Comparison of ENCODE assay signal across 8 cellular contexts in the genomic region with DNA sequence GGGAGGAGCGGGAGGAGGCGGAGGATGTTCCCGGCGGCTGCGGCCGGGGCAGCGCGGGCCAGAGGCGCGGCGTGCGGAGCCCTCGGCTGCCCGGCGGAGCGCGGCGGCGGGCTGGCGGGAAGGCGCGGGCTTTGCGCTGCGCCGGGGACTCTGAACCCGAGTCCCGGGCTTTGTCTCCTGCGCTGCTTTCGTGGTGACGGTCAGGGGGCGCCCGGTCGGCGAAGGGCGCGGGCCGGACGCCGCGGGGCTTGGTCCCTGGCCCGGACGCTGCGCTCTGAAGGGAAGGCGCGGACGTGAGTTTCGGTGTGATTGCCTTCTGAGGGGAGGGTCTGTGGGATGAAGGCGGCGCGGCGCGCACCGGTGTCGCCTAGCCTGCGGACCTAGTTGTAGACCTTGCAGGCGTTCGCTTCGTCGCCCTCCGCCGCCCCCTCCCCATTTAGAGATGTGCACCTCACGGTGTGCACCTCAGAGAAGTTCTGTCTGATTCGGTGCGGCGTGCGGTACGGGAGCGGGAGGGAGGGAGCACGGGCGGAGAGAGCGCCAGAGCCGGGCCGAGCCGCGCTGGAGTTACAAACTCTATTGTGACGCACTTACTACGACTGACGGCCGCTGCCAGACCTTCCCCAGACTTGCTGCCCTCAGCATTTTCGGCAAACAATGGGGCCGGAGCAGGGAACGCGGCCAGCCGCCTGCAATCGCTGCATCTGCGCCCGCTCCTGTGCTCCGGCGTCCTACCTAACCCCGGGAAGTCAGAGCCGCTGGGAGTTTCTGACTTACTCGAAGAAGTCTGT. TPM values are rescaled to one million over a fixed set of nuclear protein-coding genes. Genes with fewer than 3 reads are reported as not detected.
DNase-seq lines count a peak whose midpoint lies in the region; ATAC-seq and TF ChIP-seq lines count a peak whose summit lies in the region.

No MANE protein-coding gene starts in this region.

- no peaks in the 10 kb centered on the region for H3K9me3 Mint-ChIP-seq in T-helper 2 cell treated with Interferon-gamma antibody and Interleukin-4, amounts not matched to agents 5 μg/mL and 100 μg/mL, for 36 hours
- H3K9me3 Mint-ChIP-seq in central memory CD8-positive, alpha-beta T cell, result no peaks in the 10 kb centered on the region

- in situ Hi-C loops in gastrocnemius medialis (cut with MboI; ENCODE audit: low sequenced_read_pairs in 4 of 4), result loop anchor here in 3 of 4 donors (25.0 kb wide), 2 partner anchors 564 to 589 kb away; no protein-coding TSS in a partner anchor

- peak overlapping the region; percentile 85 for H3K4me3 Mint-ChIP-seq in T-helper 2 cell treated with Interferon-gamma antibody and Interleukin-4, amounts not matched to agents 5 μg/mL and 100 μg/mL, for 36 hours
- H3K4me3 Mint-ChIP-seq in central memory CD8-positive, alpha-beta T cell, result peak overlapping the region; percentile 93

- peak in 1 of 2 donors; percentile 98 for TF ChIP-seq POLR2A in gastrocnemius medialis (IDR thresholded peaks at IDR 0.05)

- H2AFZ ChIP-seq in Loucy (ENCODE audit: low read length), result no peak overlapping the region

- DNase-seq in NCI-H1436 (lab: John Stamatoyannopoulos, UW) (peak; percentile 50), NCI-H1436 treated with DMSO at 0.1 percent for 48 hours (lab: John Stamatoyannopoulos, UW) (no peak), inferior parietal cortex (ENCODE audit: extremely low spot score) (peak; percentile 48), gastrocnemius medialis (peak; percentile 72 to 86)
- peak; percentile 43 for DNase-seq in T-helper 2 cell treated with Interferon-gamma antibody and Interleukin-4, amounts not matched to agents 5 μg/mL and 100 μg/mL, for 36 hours (ENCODE audit: low spot score)
- DNase-seq in central memory CD8-positive, alpha-beta T cell (ENCODE audit: low spot score in 2 of 2), result peak; percentile 12 to 17

- H3K4me3 ChIP-seq in Loucy (ENCODE audit: low read length, poor library complexity, severe bottlenecking) (no peak overlapping the region), gastrocnemius medialis (peak overlapping the region; percentile 65 to 82 (median 71))

- peaks cover 78% of the 10 kb centered on the region for H3K27me3 Mint-ChIP-seq in T-helper 2 cell treated with Interferon-gamma antibody and Interleukin-4, amounts not matched to agents 5 μg/mL and 100 μg/mL, for 36 hours (ENCODE audit: low read depth)
- H3K27me3 Mint-ChIP-seq in central memory CD8-positive, alpha-beta T cell, result peaks cover 21% of the 10 kb centered on the region

- H3K9me2 ChIP-seq in Loucy (replicated peaks; ENCODE audit: low read depth, low read length), result no peaks in the 10 kb centered on the region

- H3K4me1 ChIP-seq in Loucy (ENCODE audit: insufficient read depth, low read length, poor library complexity, severe bottlenecking), result peaks cover 55% of the 10 kb centered on the region
- H3K4me1 ChIP-seq in gastrocnemius medialis, result peaks cover 23 to 33% of the 10 kb centered on the region in 2 donors

- no peaks in the 10 kb centered on the region for H3F3A ChIP-seq in Loucy (ENCODE audit: low read depth)

- no peaks in the 10 kb centered on the region for H3K27me3 ChIP-seq in Loucy (ENCODE audit: insufficient read depth, low read length, poor library complexity, severe bottlenecking)
- H3K27me3 ChIP-seq in gastrocnemius medialis, result peaks cover 0 to 2% (median 0%) of the 10 kb centered on the region in 3 donors

- peaks cover 27% of the 10 kb centered on the region for H3K4me1 Mint-ChIP-seq in T-helper 2 cell treated with Interferon-gamma antibody and Interleukin-4, amounts not matched to agents 5 μg/mL and 100 μg/mL, for 36 hours (ENCODE audit: low read depth)
- H3K4me1 Mint-ChIP-seq in central memory CD8-positive, alpha-beta T cell, result peaks cover 59% of the 10 kb centered on the region

- no peak for ATAC-seq in central memory CD8-positive, alpha-beta T cell (replicated peaks; ENCODE audit: extremely low read depth, poor library complexity, severe bottlenecking)
- ATAC-seq in gastrocnemius medialis (peak; percentile 48 to 51), HG03139 (IDR thresholded peaks at IDR 0.05; ENCODE audit: unreplicated experiment) (no peak)

- intact Hi-C loops in gastrocnemius medialis (cut with DNase I; ENCODE audit: low total_unique reads), result loop anchor here (1.0 to 10.0 kb wide), 4 partner anchors 15 to 582 kb away; no protein-coding TSS in a partner anchor

- H3K4me2 ChIP-seq in Loucy (ENCODE audit: low read depth, low read length, poor library complexity, severe bottlenecking), result peak overlapping the region; percentile 60

- H3K27ac ChIP-seq in gastrocnemius medialis, result peak overlapping the region; percentile 88 to 99 (median 92)

- TF ChIP-seq CTCF in Loucy (conservative IDR thresholded peaks at IDR 0.05; ENCODE audit: low read length) (no peak), gastrocnemius medialis (IDR thresholded peaks at IDR 0.05 in 4 of 5, conservative IDR thresholded peaks at IDR 0.05 in 1 of 5) (peak in 1 of 5 experiments; percentile 16)

- H3K36me3 ChIP-seq in Loucy (ENCODE audit: insufficient read depth, low read length) (no peaks in the 10 kb centered on the region), gastrocnemius medialis (peaks cover 0 to 22% of the 10 kb centered on the region in 2 donors)

- H4K20me1 ChIP-seq in Loucy (ENCODE audit: insufficient read depth, low read length, poor library complexity, severe bottlenecking), result peaks cover 33% of the 10 kb centered on the region

- no peak overlapping the region for H3K9ac ChIP-seq in Loucy (ENCODE audit: low read depth, low read length, poor library complexity, severe bottlenecking)

- H3K79me2 ChIP-seq in Loucy (ENCODE audit: insufficient read depth, low read length), result peaks cover 61% of the 10 kb centered on the region

- no peak overlapping the region for H3K27ac Mint-ChIP-seq in T-helper 2 cell treated with Interferon-gamma antibody and Interleukin-4, amounts not matched to agents 5 μg/mL and 100 μg/mL, for 36 hours
- no peak overlapping the region for H3K27ac Mint-ChIP-seq in central memory CD8-positive, alpha-beta T cell (ENCODE audit: low read depth)

- peaks cover 25% of the 10 kb centered on the region for H3K36me3 Mint-ChIP-seq in T-helper 2 cell treated with Interferon-gamma antibody and Interleukin-4, amounts not matched to agents 5 μg/mL and 100 μg/mL, for 36 hours (ENCODE audit: low read depth)
- H3K36me3 Mint-ChIP-seq in central memory CD8-positive, alpha-beta T cell (ENCODE audit: insufficient read depth), result peaks cover 30% of the 10 kb centered on the region

- H3K9me3 ChIP-seq in Loucy (ENCODE audit: insufficient read depth, low read depth, low read length) (no peaks in the 10 kb centered on the region), gastrocnemius medialis (no peaks in the 10 kb centered on the region)

RNA-seq across cellular contexts. Expression of a gene that starts 2.1 kb away (rescaled TPM):
- 10 to 100 TPM in 2 of 4 donors, 1 to 10 TPM in 2; 4.8 to 18.8 (median 13.7) TPM for total RNA-seq in gastrocnemius medialis

Comparison
In these comparisons a context has a peak if more than half of its experiments do, and no peak if none do; other contexts are left out.
1. ATAC-seq: peak in gastrocnemius medialis (2 of 2); none in central memory CD8-positive, alpha-beta T cell (single experiment) and HG03139 (single experiment).